In genomic region chr1:202237052-202237451, GRCh38 we compare ENCODE assay signal across 7 cellular contexts. TPM values are rescaled to one million over a fixed set of nuclear protein-coding genes. Genes with fewer than 3 reads are reported as not detected.
DNase-seq lines count a peak whose midpoint lies in the region; ATAC-seq and TF ChIP-seq lines count a peak whose summit lies in the region.

No MANE protein-coding gene starts in this region.

- WGBS in mesendoderm (ENCODE audit: extremely low coverage, insufficient coverage, low lambda C conversion rate), result no CpG with 5 or more reads among the region's 8 CpGs

- no peak overlapping the region for H3K4ac ChIP-seq in mesendoderm (ENCODE audit: low read depth, low read length)

- no peaks in the 10 kb centered on the region for H3K9me3 ChIP-seq in OCI-LY3 (ENCODE audit: insufficient read depth, low read length)

- H3K36me3 ChIP-seq in OCI-LY3 (replicated peaks; ENCODE audit: low read depth, low read length), result no peaks in the 10 kb centered on the region
- H3K36me3 ChIP-seq in mesendoderm (ENCODE audit: control insufficient read depth, insufficient read depth, low read length), result no peaks in the 10 kb centered on the region

- H2AFZ ChIP-seq in OCI-LY3 (ENCODE audit: low read depth, low read length), result no peak overlapping the region

- no peaks in the 10 kb centered on the region for H4K20me1 ChIP-seq in OCI-LY3 (ENCODE audit: insufficient read depth, low read length)

- H3K27ac ChIP-seq in OCI-LY3 (ENCODE audit: low read length) (no peak overlapping the region), mesendoderm (ENCODE audit: low read depth, low read length) (peak overlapping the region; percentile 6)

- H3K9ac ChIP-seq in OCI-LY3 (ENCODE audit: low read length) (no peak overlapping the region), mesendoderm (ENCODE audit: low read length) (no peak overlapping the region)

- TF ChIP-seq CTCF in OCI-LY3 (IDR thresholded peaks at IDR 0.05; ENCODE audit: low read depth, low read length), result peak; percentile 56

- H4K8ac ChIP-seq in mesendoderm (ENCODE audit: low read depth, low read length), result no peak overlapping the region

- in situ Hi-C loops in T47D (cut with HindIII; ENCODE audit: low pct_unique_long_range_greater_than_20kb, low sequenced_read_pairs), result no loop called here

- H3K79me1 ChIP-seq in mesendoderm (ENCODE audit: low read length), result no peaks in the 10 kb centered on the region

- H3K23ac ChIP-seq in mesendoderm (ENCODE audit: low read length), result no peak overlapping the region

- H3K27me3 ChIP-seq in OCI-LY3 (ENCODE audit: low read depth, low read length), result peaks cover 40% of the 10 kb centered on the region
- no peaks in the 10 kb centered on the region for H3K27me3 ChIP-seq in mesendoderm (ENCODE audit: insufficient read depth, low read length, poor library complexity)

- H3K4me2 ChIP-seq in OCI-LY3 (ENCODE audit: low read length) (no peak overlapping the region), mesendoderm (ENCODE audit: low read length) (no peak overlapping the region)

- no peak overlapping the region for H4K5ac ChIP-seq in mesendoderm (ENCODE audit: low read length)

- H2AK5ac ChIP-seq in mesendoderm (ENCODE audit: low read length), result no peak overlapping the region

- ATAC-seq in HG02759 (IDR thresholded peaks at IDR 0.05; ENCODE audit: unreplicated experiment) (peak; percentile 48), HG02884 (IDR thresholded peaks at IDR 0.05; ENCODE audit: unreplicated experiment) (no peak)

- H3K4me3 ChIP-seq in OCI-LY3 (ENCODE audit: low read length), result no peak overlapping the region
- H3K4me3 ChIP-seq in mesendoderm (ENCODE audit: low read length), result no peak overlapping the region

- no peak overlapping the region for H2BK120ac ChIP-seq in mesendoderm (ENCODE audit: low read depth, low read length)

- H3K4me1 ChIP-seq in OCI-LY3 (ENCODE audit: low read length) (peaks cover 4% of the 10 kb centered on the region), mesendoderm (ENCODE audit: control insufficient read depth, low read depth, low read length) (peaks cover 2% of the 10 kb centered on the region)

- peak overlapping the region; percentile 17 for H3K56ac ChIP-seq in mesendoderm (ENCODE audit: low read length)

- H2BK15ac ChIP-seq in mesendoderm (replicated peaks; ENCODE audit: low read depth), result no peak overlapping the region

- H3K18ac ChIP-seq in mesendoderm (ENCODE audit: low read length), result peak overlapping the region; percentile 11

- H3K79me2 ChIP-seq in OCI-LY3 (ENCODE audit: low read length), result no peaks in the 10 kb centered on the region
- no peaks in the 10 kb centered on the region for H3K79me2 ChIP-seq in mesendoderm (ENCODE audit: control insufficient read depth, insufficient read depth, low read length)

- peak; percentile 34 for DNase-seq in EH (ENCODE audit: low read depth)
- DNase-seq in T47D (ENCODE audit: low read depth in 1 of 2, low spot score in 1 of 2), result peak; percentile 61 to 80
- peak; percentile 92 for DNase-seq in mesendoderm
- no peak for DNase-seq in kidney glomerular epithelial cell (lab: John Stamatoyannopoulos, UW)

- no peak overlapping the region for H2BK5ac ChIP-seq in mesendoderm (ENCODE audit: low read length)

RNA-seq across cellular contexts. Expression of gene LGR6, which starts 43.5 kb away (rescaled TPM):
- 0.51 TPM for polyA plus RNA-seq in mesendoderm (2013, experiment 1 of 2)
- 0.57 TPM for polyA plus RNA-seq in mesendoderm (2013, experiment 2 of 2)
